20 cellular contexts compared by ENCODE assay signal in genomic region chr1:21072721-21073120, GRCh38.
DNase-seq lines count a peak whose midpoint lies in the region; ATAC-seq and TF ChIP-seq lines count a peak whose summit lies in the region.
"Had no signal": no experiment of that assay in that cellular context is flagged by ENCODE, and none has a peak within 500 bp of the region (broad histone marks: within the 10 kb centered on the region; RNA-seq: fewer than 3 reads in every experiment).

No MANE protein-coding gene starts in this region.

- H3K36me3 ChIP-seq in HCT116 (ENCODE audit: control insufficient read depth in 1 of 2, insufficient read depth in 2 of 2, low read length in 2 of 2) = no peaks in the 10 kb centered on the region
- H3K36me3 ChIP-seq: ascending aorta, ovary had no signal

- no peaks in the 10 kb centered on the region for H3K9me3 Mint-ChIP-seq in mesothelial cell of epicardium
- H3K9me3 Mint-ChIP-seq: CD4-positive, alpha-beta T cell had no signal

- no TSS peak for BruUV-seq in HCT116 (replicated peaks; lab: Mats Ljungman, UMichigan)

- ATAC-seq in HCT116 (no peak), HG03520 (IDR thresholded peaks at IDR 0.05; ENCODE audit: unreplicated experiment) (no peak)

- CTCF ChIA-PET in HCT116 (lab: Charles Lee) = interaction anchor here (1.3 kb wide), 1 partner anchor 123 kb away, joined by 4 read pairs; no protein-coding TSS in a partner anchor

- no peak overlapping the region for H3K27ac ChIP-seq in HCT116 (ENCODE audit: low read depth, low read length)
- H3K27ac ChIP-seq: ascending aorta, HL-60, ovary, VCaP had no signal

- H3K36me3 Mint-ChIP-seq in mesothelial cell of epicardium = peaks cover 19% of the 10 kb centered on the region

- no peak overlapping the region for H3K27ac Mint-ChIP-seq in mesothelial cell of epicardium
- H3K27ac Mint-ChIP-seq: CD4-positive, alpha-beta T cell had no signal

- H2AFZ ChIP-seq in HCT116 (ENCODE audit: low read depth, low read length, poor library complexity, severe bottlenecking) = no peak overlapping the region

- TF ChIP-seq CTCF in HCT116 (IDR thresholded peaks at IDR 0.05 in 2 of 3, conservative IDR thresholded peaks at IDR 0.05 in 1 of 3; ENCODE audit: borderline replicate concordance in 1 of 3, insufficient read depth in 1 of 3, low read depth in 2 of 3, low read length in 2 of 3) (no peak), astrocyte of the spinal cord (IDR thresholded peaks at IDR 0.05; ENCODE audit: low read depth, low read length) (no peak), mesothelial cell of epicardium (IDR thresholded peaks at IDR 0.05; ENCODE audit: unreplicated experiment) (no peak)

- no peak overlapping the region for H3K4me2 ChIP-seq in HCT116 (ENCODE audit: low read length)

- peak; percentile 19; the same call in 1 of the 2 replicates for TF ChIP-seq RAD21 in HCT116 (IDR thresholded peaks at IDR 0.05; ENCODE audit: low read depth)

- no peaks in the 10 kb centered on the region for H3K9me3 ChIP-seq in HCT116 (ENCODE audit: control insufficient read depth in 1 of 2, insufficient read depth in 1 of 2, low read depth in 1 of 2, low read length in 2 of 2)
- H3K9me3 ChIP-seq: ascending aorta, ovary had no signal

- no peaks in the 10 kb centered on the region for H3K9me2 ChIP-seq in HCT116 (ENCODE audit: insufficient read depth)

- POLR2A ChIA-PET in HCT116 (lab: Charles Lee) = no interaction called here

- H3K9ac ChIP-seq in HCT116 (ENCODE audit: low read length) = no peak overlapping the region

- RAD21 ChIA-PET in HCT116 (lab: Charles Lee; ENCODE audit: low non-redundant PET in 1 of 2, low total read pairs in 2 of 2, uncharacterized antibody in 2 of 2, unreplicated experiment in 2 of 2) = no interaction called here

- H3K27me3 ChIP-seq in HCT116 (ENCODE audit: insufficient read depth, low read length) = no peaks in the 10 kb centered on the region
- H3K27me3 ChIP-seq: ascending aorta, ovary had no signal

- H3K4me1 ChIP-seq in HCT116 (ENCODE audit: control insufficient read depth in 1 of 2, insufficient read depth in 2 of 2, low read length in 2 of 2) = peaks cover 0 to 5% of the 10 kb centered on the region in 2 experiments; a peak in 1 of 4 replicates

- H3K27me3 Mint-ChIP-seq in mesothelial cell of epicardium (ENCODE audit: low read depth) = no peaks in the 10 kb centered on the region
- H3K27me3 Mint-ChIP-seq: CD4-positive, alpha-beta T cell had no signal

- no peaks in the 10 kb centered on the region for H4K20me1 ChIP-seq in HCT116 (ENCODE audit: insufficient read depth)

- in situ Hi-C loops in astrocyte of the spinal cord (cut with HindIII; ENCODE audit: low sequenced_read_pairs) = no loop called here

- intact Hi-C loops in HCT116 (cut with micrococcal nuclease) = no loop called here

- no peak for TF ChIP-seq POLR2A in HCT116 (IDR thresholded peaks at IDR 0.05; ENCODE audit: borderline replicate concordance, extremely low read depth, insufficient read depth, insufficient read length)

- H3K4me3 ChIP-seq in HCT116 (replicated peaks in 1 of 2; ENCODE audit: low read depth in 1 of 2, low read length in 2 of 2) (no peak overlapping the region), astrocyte of the spinal cord (ENCODE audit: low read depth, low read length) (no peak overlapping the region), skeletal muscle cell (ENCODE audit: low read depth, low read length) (no peak overlapping the region)
- H3K4me3 ChIP-seq: ascending aorta, ovary had no signal

- peaks cover 8% of the 10 kb centered on the region; the same call in 1 of the 2 replicates for H3K79me2 ChIP-seq in HCT116 (ENCODE audit: insufficient read depth, low read length)

- DNase-seq in HCT116 (ENCODE audit: low read depth, low spot score) (no peak), astrocyte of the spinal cord (ENCODE audit: low read depth, low spot score) (peak; percentile 63), hepatic stellate cell (ENCODE audit: low spot score) (peak; percentile 22), skeletal muscle cell (ENCODE audit: low read depth) (peak; percentile 58), mesothelial cell of epicardium (ENCODE audit: low spot score in 2 of 2, unreplicated experiment in 2 of 2) (no peak), LoVo (ENCODE audit: low spot score) (no peak), iPS-NIHi11 (ENCODE audit: low spot score) (no peak)
- DNase-seq: activated CD8-positive, alpha-beta memory T cell treated with anti-CD3 and anti-CD28 coated beads for 24 hours; CD4-positive, alpha-beta T cell; effector CD4-positive, alpha-beta T cell; KG1; NCI-H146; OCI-M1; ovary; stimulated activated CD4-positive, alpha-beta T cell treated with anti-CD3 and anti-CD28 coated beads, Interleukin-12 subunit alpha, Interleukin-12 subunit beta, amount 100 ng/mL, for 4 hours; SW 1271 had no signal

- H3K4me3 Mint-ChIP-seq in mesothelial cell of epicardium = no peak overlapping the region
- H3K4me3 Mint-ChIP-seq: CD4-positive, alpha-beta T cell had no signal

- H3K4me1 Mint-ChIP-seq in mesothelial cell of epicardium = peaks cover 10% of the 10 kb centered on the region

TF ChIP-seq in HCT116, 20 proteins besides CTCF, POLR2A, EP300 and RAD21:
- TF ChIP-seq REST (IDR thresholded peaks at IDR 0.05; ENCODE audit: low read depth) (no peak), JUND (IDR thresholded peaks at IDR 0.05) (no peak), EGR1 (IDR thresholded peaks at IDR 0.05; ENCODE audit: low read depth) (no peak)
TF ChIP-seq in HCT116: peak in this region for 0.

Comparison
In these comparisons a context has a peak if more than half of its experiments do, and no peak if none do; other contexts are left out.
1. DNase-seq: peak in astrocyte of the spinal cord (single experiment), hepatic stellate cell (single experiment) and skeletal muscle cell (single experiment); none in HCT116 (single experiment), mesothelial cell of epicardium (0 of 2), LoVo (single experiment) and iPS-NIHi11 (single experiment).